ENCODE assay signal across 1 cellular context in the genomic region with DNA sequence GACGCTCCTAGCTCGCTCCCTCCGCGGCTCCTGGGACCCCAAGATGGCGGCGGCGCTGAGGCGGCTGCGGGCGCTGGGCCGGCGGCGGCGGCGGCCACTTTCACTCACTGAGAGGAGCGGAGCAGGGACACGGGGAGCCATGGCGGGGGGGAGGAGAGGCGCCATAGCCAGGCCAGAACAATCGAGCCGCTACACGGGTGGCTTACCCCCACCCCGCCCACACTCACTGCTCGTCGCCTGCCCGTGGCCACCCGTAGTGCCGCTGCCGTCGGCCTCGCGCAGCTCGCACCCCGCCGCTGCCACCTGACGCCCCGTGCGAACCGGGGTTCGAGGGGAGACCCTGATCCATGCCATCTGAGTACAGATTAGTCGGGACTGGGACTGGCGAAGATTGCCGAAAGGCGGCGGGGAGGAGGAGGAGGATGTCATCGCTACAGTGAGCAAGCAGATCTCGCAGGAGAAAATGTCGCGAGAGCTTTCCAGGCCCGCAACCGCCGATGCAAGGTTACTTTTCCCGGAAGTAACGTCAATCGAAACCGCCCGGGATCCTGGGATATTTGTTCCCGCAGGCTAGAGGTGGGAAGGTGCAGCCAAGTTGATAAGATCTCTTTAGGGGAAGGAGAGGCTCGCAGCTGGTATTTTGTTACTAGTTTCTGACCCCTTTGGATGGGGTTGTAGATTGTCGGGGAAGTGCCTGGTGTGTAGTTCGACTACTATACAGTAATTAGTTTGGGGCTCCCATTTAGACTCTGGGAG.
TF ChIP-seq lines count a peak whose summit lies in the region.

INO80 (minus strand) TSS at position 165 of the 756 bp plus-strand sequence. CDS start 19,970 bp downstream, outside the sequence.

TF ChIP-seq in HEK293, 187 proteins besides CTCF, POLR2A, EP300 and RAD21 (continued from another document):
- TF ChIP-seq, protein P1, sequence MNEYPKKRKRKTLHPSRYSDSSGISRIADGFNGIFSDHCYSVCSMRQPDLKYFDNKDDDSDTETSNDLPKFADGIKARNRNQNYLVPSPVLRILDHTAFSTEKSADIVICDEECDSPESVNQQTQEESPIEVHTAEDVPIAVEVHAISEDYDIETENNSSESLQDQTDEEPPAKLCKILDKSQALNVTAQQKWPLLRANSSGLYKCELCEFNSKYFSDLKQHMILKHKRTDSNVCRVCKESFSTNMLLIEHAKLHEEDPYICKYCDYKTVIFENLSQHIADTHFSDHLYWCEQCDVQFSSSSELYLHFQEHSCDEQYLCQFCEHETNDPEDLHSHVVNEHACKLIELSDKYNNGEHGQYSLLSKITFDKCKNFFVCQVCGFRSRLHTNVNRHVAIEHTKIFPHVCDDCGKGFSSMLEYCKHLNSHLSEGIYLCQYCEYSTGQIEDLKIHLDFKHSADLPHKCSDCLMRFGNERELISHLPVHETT (tag by site-specific recombination; IDR thresholded peaks at IDR 0.05) = 0 out of 2 replicates have a peak, but pooled peaks have one; percentile 54
- TF ChIP-seq ZNF2 (tag by site-specific recombination; IDR thresholded peaks at IDR 0.05) = 0 out of 2 replicates have a peak, but pooled peaks have one; percentile 18
- TF ChIP-seq ZFP69B (tag by site-specific recombination; IDR thresholded peaks at IDR 0.05) = peak; percentile 22; the same call in 1 of the 2 replicates
- TF ChIP-seq ZNF518A (tag by site-specific recombination; conservative IDR thresholded peaks at IDR 0.05; ENCODE audit: low read depth) = peak; percentile 75
- TF ChIP-seq KLF8 (tag by site-specific recombination; IDR thresholded peaks at IDR 0.05) = peak; percentile 82
- TF ChIP-seq ZSCAN30 (tag by site-specific recombination; IDR thresholded peaks at IDR 0.05) = 0 out of 2 replicates have a peak, but pooled peaks have one; percentile 41
- peak; percentile 53; the same call in 1 of the 2 replicates for TF ChIP-seq ZNF610 (tag by site-specific recombination; IDR thresholded peaks at IDR 0.05; ENCODE audit: borderline replicate concordance)
- TF ChIP-seq ZNF629 (tag by site-specific recombination; IDR thresholded peaks at IDR 0.05) = peak; percentile 76
- peak; percentile 19 for TF ChIP-seq ZNF692 (tag by site-specific recombination; IDR thresholded peaks at IDR 0.05)
- TF ChIP-seq, protein P2, sequence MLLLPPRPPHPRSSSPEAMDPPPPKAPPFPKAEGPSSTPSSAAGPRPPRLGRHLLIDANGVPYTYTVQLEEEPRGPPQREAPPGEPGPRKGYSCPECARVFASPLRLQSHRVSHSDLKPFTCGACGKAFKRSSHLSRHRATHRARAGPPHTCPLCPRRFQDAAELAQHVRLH (tag by site-specific recombination; IDR thresholded peaks at IDR 0.05) = 0 out of 2 replicates have a peak, but pooled peaks have one; percentile 32
- TF ChIP-seq, protein P3, sequence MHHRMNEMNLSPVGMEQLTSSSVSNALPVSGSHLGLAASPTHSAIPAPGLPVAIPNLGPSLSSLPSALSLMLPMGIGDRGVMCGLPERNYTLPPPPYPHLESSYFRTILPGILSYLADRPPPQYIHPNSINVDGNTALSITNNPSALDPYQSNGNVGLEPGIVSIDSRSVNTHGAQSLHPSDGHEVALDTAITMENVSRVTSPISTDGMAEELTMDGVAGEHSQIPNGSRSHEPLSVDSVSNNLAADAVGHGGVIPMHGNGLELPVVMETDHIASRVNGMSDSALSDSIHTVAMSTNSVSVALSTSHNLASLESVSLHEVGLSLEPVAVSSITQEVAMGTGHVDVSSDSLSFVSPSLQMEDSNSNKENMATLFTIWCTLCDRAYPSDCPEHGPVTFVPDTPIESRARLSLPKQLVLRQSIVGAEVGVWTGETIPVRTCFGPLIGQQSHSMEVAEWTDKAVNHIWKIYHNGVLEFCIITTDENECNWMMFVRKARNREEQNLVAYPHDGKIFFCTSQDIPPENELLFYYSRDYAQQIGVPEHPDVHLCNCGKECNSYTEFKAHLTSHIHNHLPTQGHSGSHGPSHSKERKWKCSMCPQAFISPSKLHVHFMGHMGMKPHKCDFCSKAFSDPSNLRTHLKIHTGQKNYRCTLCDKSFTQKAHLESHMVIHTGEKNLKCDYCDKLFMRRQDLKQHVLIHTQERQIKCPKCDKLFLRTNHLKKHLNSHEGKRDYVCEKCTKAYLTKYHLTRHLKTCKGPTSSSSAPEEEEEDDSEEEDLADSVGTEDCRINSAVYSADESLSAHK (tag by site-specific recombination; IDR thresholded peaks at IDR 0.05) = peak; percentile 17; the same call in 1 of the 2 replicates
- TF ChIP-seq, protein P4, sequence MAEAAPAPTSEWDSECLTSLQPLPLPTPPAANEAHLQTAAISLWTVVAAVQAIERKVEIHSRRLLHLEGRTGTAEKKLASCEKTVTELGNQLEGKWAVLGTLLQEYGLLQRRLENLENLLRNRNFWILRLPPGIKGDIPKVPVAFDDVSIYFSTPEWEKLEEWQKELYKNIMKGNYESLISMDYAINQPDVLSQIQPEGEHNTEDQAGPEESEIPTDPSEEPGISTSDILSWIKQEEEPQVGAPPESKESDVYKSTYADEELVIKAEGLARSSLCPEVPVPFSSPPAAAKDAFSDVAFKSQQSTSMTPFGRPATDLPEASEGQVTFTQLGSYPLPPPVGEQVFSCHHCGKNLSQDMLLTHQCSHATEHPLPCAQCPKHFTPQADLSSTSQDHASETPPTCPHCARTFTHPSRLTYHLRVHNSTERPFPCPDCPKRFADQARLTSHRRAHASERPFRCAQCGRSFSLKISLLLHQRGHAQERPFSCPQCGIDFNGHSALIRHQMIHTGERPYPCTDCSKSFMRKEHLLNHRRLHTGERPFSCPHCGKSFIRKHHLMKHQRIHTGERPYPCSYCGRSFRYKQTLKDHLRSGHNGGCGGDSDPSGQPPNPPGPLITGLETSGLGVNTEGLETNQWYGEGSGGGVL (tag by site-specific recombination; IDR thresholded peaks at IDR 0.05) = peak; percentile 69
- peak; percentile 95 for TF ChIP-seq KLF16 (tag by site-specific recombination; IDR thresholded peaks at IDR 0.05)
- TF ChIP-seq ZBTB8A (tag by site-specific recombination; IDR thresholded peaks at IDR 0.05) = peak; percentile 50
- TF ChIP-seq GLIS2 (tag by site-specific recombination; IDR thresholded peaks at IDR 0.05) = peak; percentile 97
- TF ChIP-seq ZNF394 (tag by site-specific recombination; IDR thresholded peaks at IDR 0.05; ENCODE audit: borderline replicate concordance) = peak; percentile 54; the same call in 1 of the 2 replicates
- TF ChIP-seq, protein P5, sequence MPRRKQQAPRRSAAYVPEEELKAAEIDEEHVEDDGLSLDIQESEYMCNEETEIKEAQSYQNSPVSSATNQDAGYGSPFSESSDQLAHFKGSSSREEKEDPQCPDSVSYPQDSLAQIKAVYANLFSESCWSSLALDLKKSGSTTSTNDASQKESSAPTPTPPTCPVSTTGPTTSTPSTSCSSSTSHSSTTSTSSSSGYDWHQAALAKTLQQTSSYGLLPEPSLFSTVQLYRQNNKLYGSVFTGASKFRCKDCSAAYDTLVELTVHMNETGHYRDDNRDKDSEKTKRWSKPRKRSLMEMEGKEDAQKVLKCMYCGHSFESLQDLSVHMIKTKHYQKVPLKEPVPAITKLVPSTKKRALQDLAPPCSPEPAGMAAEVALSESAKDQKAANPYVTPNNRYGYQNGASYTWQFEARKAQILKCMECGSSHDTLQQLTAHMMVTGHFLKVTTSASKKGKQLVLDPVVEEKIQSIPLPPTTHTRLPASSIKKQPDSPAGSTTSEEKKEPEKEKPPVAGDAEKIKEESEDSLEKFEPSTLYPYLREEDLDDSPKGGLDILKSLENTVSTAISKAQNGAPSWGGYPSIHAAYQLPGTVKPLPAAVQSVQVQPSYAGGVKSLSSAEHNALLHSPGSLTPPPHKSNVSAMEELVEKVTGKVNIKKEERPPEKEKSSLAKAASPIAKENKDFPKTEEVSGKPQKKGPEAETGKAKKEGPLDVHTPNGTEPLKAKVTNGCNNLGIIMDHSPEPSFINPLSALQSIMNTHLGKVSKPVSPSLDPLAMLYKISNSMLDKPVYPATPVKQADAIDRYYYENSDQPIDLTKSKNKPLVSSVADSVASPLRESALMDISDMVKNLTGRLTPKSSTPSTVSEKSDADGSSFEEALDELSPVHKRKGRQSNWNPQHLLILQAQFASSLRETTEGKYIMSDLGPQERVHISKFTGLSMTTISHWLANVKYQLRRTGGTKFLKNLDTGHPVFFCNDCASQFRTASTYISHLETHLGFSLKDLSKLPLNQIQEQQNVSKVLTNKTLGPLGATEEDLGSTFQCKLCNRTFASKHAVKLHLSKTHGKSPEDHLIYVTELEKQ (tag by site-specific recombination; IDR thresholded peaks at IDR 0.05; ENCODE audit: borderline replicate concordance) = no peak
- peak; percentile 10; the same call in 1 of the 2 replicates for TF ChIP-seq ZNF146 (tag by site-specific recombination; IDR thresholded peaks at IDR 0.05)
- TF ChIP-seq, protein P6, sequence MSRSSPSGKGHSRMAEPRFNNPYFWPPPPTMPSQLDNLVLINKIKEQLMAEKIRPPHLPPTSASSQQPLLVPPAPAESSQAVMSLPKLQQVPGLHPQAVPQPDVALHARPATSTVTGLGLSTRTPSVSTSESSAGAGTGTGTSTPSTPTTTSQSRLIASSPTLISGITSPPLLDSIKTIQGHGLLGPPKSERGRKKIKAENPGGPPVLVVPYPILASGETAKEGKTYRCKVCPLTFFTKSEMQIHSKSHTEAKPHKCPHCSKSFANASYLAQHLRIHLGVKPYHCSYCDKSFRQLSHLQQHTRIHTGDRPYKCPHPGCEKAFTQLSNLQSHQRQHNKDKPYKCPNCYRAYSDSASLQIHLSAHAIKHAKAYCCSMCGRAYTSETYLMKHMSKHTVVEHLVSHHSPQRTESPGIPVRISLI (tag by site-specific recombination; IDR thresholded peaks at IDR 0.05) = no peak
- TF ChIP-seq, protein P7, sequence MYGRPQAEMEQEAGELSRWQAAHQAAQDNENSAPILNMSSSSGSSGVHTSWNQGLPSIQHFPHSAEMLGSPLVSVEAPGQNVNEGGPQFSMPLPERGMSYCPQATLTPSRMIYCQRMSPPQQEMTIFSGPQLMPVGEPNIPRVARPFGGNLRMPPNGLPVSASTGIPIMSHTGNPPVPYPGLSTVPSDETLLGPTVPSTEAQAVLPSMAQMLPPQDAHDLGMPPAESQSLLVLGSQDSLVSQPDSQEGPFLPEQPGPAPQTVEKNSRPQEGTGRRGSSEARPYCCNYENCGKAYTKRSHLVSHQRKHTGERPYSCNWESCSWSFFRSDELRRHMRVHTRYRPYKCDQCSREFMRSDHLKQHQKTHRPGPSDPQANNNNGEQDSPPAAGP (tag by site-specific recombination; IDR thresholded peaks at IDR 0.05) = peak; percentile 65; the same call in 1 of the 2 replicates
- TF ChIP-seq ZBTB7A (tag by site-specific recombination; IDR thresholded peaks at IDR 0.05; ENCODE audit: low read depth) = peak; percentile 77; the same call in 1 of the 2 replicates
- TF ChIP-seq, protein P8, sequence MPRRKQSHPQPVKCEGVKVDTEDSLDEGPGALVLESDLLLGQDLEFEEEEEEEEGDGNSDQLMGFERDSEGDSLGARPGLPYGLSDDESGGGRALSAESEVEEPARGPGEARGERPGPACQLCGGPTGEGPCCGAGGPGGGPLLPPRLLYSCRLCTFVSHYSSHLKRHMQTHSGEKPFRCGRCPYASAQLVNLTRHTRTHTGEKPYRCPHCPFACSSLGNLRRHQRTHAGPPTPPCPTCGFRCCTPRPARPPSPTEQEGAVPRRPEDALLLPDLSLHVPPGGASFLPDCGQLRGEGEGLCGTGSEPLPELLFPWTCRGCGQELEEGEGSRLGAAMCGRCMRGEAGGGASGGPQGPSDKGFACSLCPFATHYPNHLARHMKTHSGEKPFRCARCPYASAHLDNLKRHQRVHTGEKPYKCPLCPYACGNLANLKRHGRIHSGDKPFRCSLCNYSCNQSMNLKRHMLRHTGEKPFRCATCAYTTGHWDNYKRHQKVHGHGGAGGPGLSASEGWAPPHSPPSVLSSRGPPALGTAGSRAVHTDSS (tag by site-specific recombination; IDR thresholded peaks at IDR 0.05) = peak; percentile 91
- peak; percentile 58 for TF ChIP-seq ZNF335 (tag by site-specific recombination; conservative IDR thresholded peaks at IDR 0.05)
- peak; percentile 93 for TF ChIP-seq ZXDB (tag by site-specific recombination; IDR thresholded peaks at IDR 0.05)
- TF ChIP-seq GFI1B (tag by site-specific recombination; IDR thresholded peaks at IDR 0.05) = no peak
